8 cellular contexts compared by ENCODE assay signal in genomic region chr2:3423492-3424170, GRCh38. TPM values are rescaled to one million over a fixed set of nuclear protein-coding genes. Genes with fewer than 3 reads are reported as not detected.
DNase-seq lines count a peak whose midpoint lies in the region; FAIRE-seq and TF ChIP-seq lines count a peak whose summit lies in the region.

No MANE protein-coding gene starts in this region.

- TF ChIP-seq RAD21 in liver (IDR thresholded peaks at IDR 0.05) = peak; percentile 72 to 86

- no peak overlapping the region for H3K4me3 ChIP-seq in liver (ENCODE audit: low read depth in 1 of 3, low read length in 3 of 3)

- peaks cover 12 to 43% (median 16%) of the 10 kb centered on the region in 4 donors for H3K36me3 ChIP-seq in liver (ENCODE audit: control insufficient read depth in 4 of 4, insufficient read depth in 3 of 4, low read depth in 1 of 4, low read length in 3 of 4)

- FAIRE-seq in RCC 7860 (lab: Jason Lieb, UNC) = no peak

- no peaks in the 10 kb centered on the region for H3K27me3 ChIP-seq in liver (ENCODE audit: control insufficient read depth in 4 of 4, insufficient read depth in 4 of 4, low read length in 3 of 4)

- peak overlapping the region in 1 of 2 donors; percentile 32 for H3K27ac ChIP-seq in liver (ENCODE audit: low read depth in 1 of 2, low read length in 2 of 2)

- peak; percentile 90 for TF ChIP-seq CTCF in liver (IDR thresholded peaks at IDR 0.05; ENCODE audit: low read depth, low read length, missing input control)

- H3K4me1 ChIP-seq in liver (ENCODE audit: control insufficient read depth in 4 of 4, insufficient read depth in 4 of 4, low read length in 3 of 4) = peaks cover 0 to 12% (median 9%) of the 10 kb centered on the region in 4 donors

- DNase-seq in Ammon's horn (ENCODE audit: low spot score) = peak; percentile 59
- DNase-seq in GM19238 (ENCODE audit: insufficient read length, low spot score) = peak; percentile 40
- peak; percentile 9 to 40 for DNase-seq in NCI-H1930 (lab: John Stamatoyannopoulos, UW)
- peak; percentile 65 to 71 for DNase-seq in activated CD4-positive, alpha-beta T cell treated with anti-CD3 and anti-CD28 coated beads for 24 hours (ENCODE audit: low read depth in 2 of 2)
- peak; percentile 64 for DNase-seq in cerebellar cortex (ENCODE audit: low spot score)
- DNase-seq in stimulated activated CD8-positive, alpha-beta memory T cell treated with anti-CD3 and anti-CD28 coated beads, Interleukin-15, amount 100 ng/mL, for 24 hours (ENCODE audit: low read depth) = peak; percentile 73
- DNase-seq in RCC 7860 (ENCODE audit: low spot score) = no peak

- no peak overlapping the region for H3K9ac ChIP-seq in liver (ENCODE audit: low read depth in 1 of 2, low read length in 2 of 2)

- WGBS in liver = 64% methylated on average over 19 of the region's 19 CpGs

- no peaks in the 10 kb centered on the region for H3K9me3 ChIP-seq in liver (ENCODE audit: control insufficient read depth in 4 of 4, low read length in 3 of 4)

TF ChIP-seq in liver, 16 proteins besides CTCF, POLR2A, EP300 and RAD21:
- TF ChIP-seq MAX (IDR thresholded peaks at IDR 0.05) = no peak
- no peak for TF ChIP-seq REST (IDR thresholded peaks at IDR 0.05)
- peak in 1 of 2 donors; percentile 4 for TF ChIP-seq RXRA (IDR thresholded peaks at IDR 0.05)
- no peak for TF ChIP-seq NR2F2 (IDR thresholded peaks at IDR 0.05)
- TF ChIP-seq GABPA (IDR thresholded peaks at IDR 0.05 in 1 of 2, conservative IDR thresholded peaks at IDR 0.05 in 1 of 2) = no peak
- TF ChIP-seq EGR1 (IDR thresholded peaks at IDR 0.05; ENCODE audit: low read depth in 2 of 2) = no peak

RNA-seq across cellular contexts. Expression of gene TRAPPC12, which starts 44.1 kb away (rescaled TPM):
- 10 to 100 TPM; 42.7 to 60.9 TPM for total RNA-seq in liver
- polyA plus RNA-seq in liver = 10 to 100 TPM; 30.2 to 36.7 TPM

RNA-seq across cellular contexts. Expression of gene EIPR1, which starts 46.0 kb away (rescaled TPM):
- 10 to 100 TPM; 11.9 to 12.1 TPM for total RNA-seq in liver
- 10 to 100 TPM in 1 of 2 donors, 1 to 10 TPM in 1; 7.6 to 10.9 TPM for polyA plus RNA-seq in liver
